11 cellular contexts compared by ENCODE assay signal in the genomic region with DNA sequence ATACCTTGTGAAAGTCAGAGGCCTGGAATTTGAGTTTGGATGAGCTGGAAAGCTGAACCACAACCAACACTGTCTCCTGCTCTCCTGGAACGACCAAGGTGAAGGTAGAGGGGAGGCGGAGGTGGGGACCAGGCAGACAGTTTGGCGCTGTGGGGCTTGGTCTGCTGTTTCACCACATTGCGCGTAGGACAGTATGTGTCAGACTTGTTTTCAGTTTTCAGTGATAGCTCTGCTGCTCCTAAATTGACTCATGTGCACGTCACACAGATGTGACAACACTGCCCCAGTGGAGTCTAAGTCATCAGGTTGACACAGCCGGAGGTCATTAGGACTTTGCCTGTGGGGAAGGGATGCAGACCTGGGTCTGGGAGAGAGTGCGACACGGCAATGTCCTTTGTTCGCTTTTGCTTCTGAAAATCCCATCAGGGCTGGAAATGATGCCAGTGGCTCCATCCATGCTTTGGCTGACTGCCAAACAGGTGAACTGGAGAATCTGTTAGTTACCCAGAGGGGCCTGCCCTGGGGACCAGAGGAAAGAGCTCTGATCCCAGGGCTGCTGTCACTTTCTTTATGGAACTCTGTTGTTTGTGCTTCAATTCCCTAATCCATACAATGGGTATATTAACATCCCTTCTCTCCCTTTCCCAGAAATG.
DNase-seq lines count a peak whose midpoint lies in the region; ATAC-seq and TF ChIP-seq lines count a peak whose summit lies in the region.
"Had no signal": no experiment of that assay in that cellular context is flagged by ENCODE, and none has a peak within 500 bp of the region (broad histone marks: within the 10 kb centered on the region; RNA-seq: fewer than 3 reads in every experiment).

No MANE protein-coding gene starts in this region.

- H3K27me3 ChIP-seq in body of pancreas: no peaks in the 10 kb centered on the region

- H3K27ac ChIP-seq in body of pancreas: no peak overlapping the region
- H3K27ac ChIP-seq: coronary artery had no signal

- H3K36me3 ChIP-seq in body of pancreas (replicated peaks in 1 of 2; ENCODE audit: insufficient read depth in 1 of 2, low read depth in 2 of 2): no peaks in the 10 kb centered on the region

- no peaks in the 10 kb centered on the region for H3K9me3 ChIP-seq in body of pancreas

- no peak for ATAC-seq in body of pancreas

- no peak for TF ChIP-seq CTCF in body of pancreas (IDR thresholded peaks at IDR 0.05)

- DNase-seq in NCI-H2029 (lab: John Stamatoyannopoulos, UW) (peak; percentile 12), NCI-H2029 treated with DMSO at 0.1 percent for 48 hours (lab: John Stamatoyannopoulos, UW) (no peak), NCI-H1417 treated with DMSO at 0.1 percent for 48 hours (lab: John Stamatoyannopoulos, UW) (peak; percentile 21), G401 (ENCODE audit: low spot score) (no peak), body of pancreas (no peak), cardiac septum (ENCODE audit: low spot score) (no peak)
- DNase-seq in activated T-cell treated with anti-CD3 and anti-CD28 coated beads, Interleukin-2, amount 50 U/mL, for 48 hours: peak; percentile 78 to 83
- peak; percentile 35 to 41 for DNase-seq in stimulated activated CD4-positive, alpha-beta T cell treated with anti-CD3 and anti-CD28 coated beads, Interleukin-2, amount 100 ng/mL, for 48 hours
- DNase-seq: 8988T, naive B cell had no signal

- no peak for TF ChIP-seq POLR2A in body of pancreas (IDR thresholded peaks at IDR 0.05)

- intact Hi-C loops in body of pancreas (cut with DNase I): no loop called here
- intact Hi-C loops in cardiac septum (cut with DNase I): no loop called here

- no peaks in the 10 kb centered on the region for H3K4me1 ChIP-seq in body of pancreas

- no peak overlapping the region for H3K4me3 ChIP-seq in body of pancreas
- H3K4me3 ChIP-seq: coronary artery had no signal

- in situ Hi-C loops in G401 (cut with HindIII; ENCODE audit: low sequenced_read_pairs): no loop called here

- 73 to 76% methylated on average over 9 to 10 of the region's 10 CpGs for WGBS in body of pancreas, 2 donors

Comparison
In these comparisons a context has a peak if more than half of its experiments do, and no peak if none do; other contexts are left out.
1. DNase-seq: peak in NCI-H2029 (single experiment), NCI-H1417 treated with DMSO at 0.1 percent for 48 hours (single experiment), activated T-cell treated with anti-CD3 and anti-CD28 coated beads, Interleukin-2, amount 50 U/mL, for 48 hours (2 of 2) and stimulated activated CD4-positive, alpha-beta T cell treated with anti-CD3 and anti-CD28 coated beads, Interleukin-2, amount 100 ng/mL, for 48 hours (2 of 2); none in NCI-H2029 treated with DMSO at 0.1 percent for 48 hours (single experiment), G401 (single experiment), body of pancreas (0 of 4) and cardiac septum (single experiment).